17 cellular contexts compared by ENCODE assay signal in the genomic region with DNA sequence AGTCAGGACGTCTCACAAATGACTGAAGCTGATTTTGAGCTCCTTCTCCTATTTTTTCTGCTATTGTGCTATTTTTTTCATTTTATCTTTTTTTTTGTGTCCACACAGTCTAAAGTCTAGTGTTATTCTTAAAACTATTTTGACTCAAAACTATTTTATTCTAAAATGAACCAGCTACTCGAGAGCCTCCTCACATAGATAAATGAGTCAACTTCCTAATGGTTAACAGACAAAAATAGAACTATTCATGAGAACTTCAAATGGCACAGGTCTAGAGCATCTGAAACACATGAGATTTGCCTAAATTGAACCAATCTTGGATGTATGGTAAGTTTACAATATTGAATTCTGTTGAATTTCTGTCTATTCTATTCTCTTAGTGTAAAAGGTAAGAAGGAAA.
DNase-seq lines count a peak whose midpoint lies in the region; ATAC-seq and TF ChIP-seq lines count a peak whose summit lies in the region.
"Had no signal": no experiment of that assay in that cellular context is flagged by ENCODE, and none has a peak within 500 bp of the region (broad histone marks: within the 10 kb centered on the region; RNA-seq: fewer than 3 reads in every experiment).

No MANE protein-coding gene starts in this region.

- in situ Hi-C loops in IMR-90 (cut with MboI; ENCODE audit: low sequenced_read_pairs) = no loop called here

- TF ChIP-seq POLR2A in IMR-90 (IDR thresholded peaks at IDR 0.05; ENCODE audit: low read depth, low read length) (no peak), stomach (IDR thresholded peaks at IDR 0.05) (no peak), GM18505 (IDR thresholded peaks at IDR 0.05; ENCODE audit: borderline replicate concordance, extremely low read depth, insufficient read depth, insufficient read length) (no peak)

- H3K9ac ChIP-seq in IMR-90 (ENCODE audit: low read depth, low read length) = no peak overlapping the region

- no peak overlapping the region for H3K56ac ChIP-seq in IMR-90 (ENCODE audit: extremely low read depth, insufficient read depth, low read length)

- H3K4me2 ChIP-seq in IMR-90 (ENCODE audit: low read depth, low read length) (no peak overlapping the region; the same call in 1 of the 2 replicates), osteoblast (ENCODE audit: insufficient read depth, low read length) (peak overlapping the region; percentile 36)

- H3K14ac ChIP-seq in IMR-90 (replicated peaks; ENCODE audit: low read depth, low read length) = peak overlapping the region; percentile 57; the same call in 1 of the 2 replicates

- no peak overlapping the region for H3K4me3 ChIP-seq in IMR-90 (ENCODE audit: insufficient read depth, low read depth, low read length)
- H3K4me3 ChIP-seq in osteoblast (ENCODE audit: insufficient read depth, low read length) = no peak overlapping the region
- no peak overlapping the region for H3K4me3 ChIP-seq in stomach
- H3K4me3 ChIP-seq: SK-N-MC had no signal

- DNase-seq in ELR (ENCODE audit: low read depth) = peak; percentile 20
- peak; percentile 56 for DNase-seq in IMR-90
- DNase-seq in osteoblast (ENCODE audit: insufficient read length, low spot score, missing footprints) = no peak
- no peak for DNase-seq in stomach
- DNase-seq: GF-D8, H9, NCI-H1694, NCI-H2081 treated with DMSO at 0.1 percent for 48 hours, NCI-H446, NCI-H526, SHP77 treated with DMSO at 0.1 percent for 48 hours had no signal

- H3K23ac ChIP-seq in IMR-90 (ENCODE audit: low read depth, low read length) = peak overlapping the region; percentile 28; the same call in 1 of the 2 replicates

- peaks cover 5% of the 10 kb centered on the region for H3K9me1 ChIP-seq in IMR-90 (ENCODE audit: insufficient read depth, low read length)

- POLR2A ChIA-PET in IMR-90 (lab: Charles Lee; ENCODE audit: unreplicated experiment) = interaction anchor here (0.6 kb wide), 2 partner anchors 22 to 1692 kb away, joined by 3 read pairs; no protein-coding TSS in a partner anchor

- H2AK5ac ChIP-seq in IMR-90 (ENCODE audit: low read depth, low read length) = no peak overlapping the region

- TF ChIP-seq EP300 in stomach (IDR thresholded peaks at IDR 0.05) = no peak

- peak overlapping the region in 1 of 2 experiments; percentile 56; a peak in 1 of 4 replicates for H4K8ac ChIP-seq in IMR-90 (ENCODE audit: low read depth in 2 of 2, low read length in 2 of 2)

- ATAC-seq in IMR-90 (ENCODE audit: low read depth) (peak; percentile 24), SK-N-SH treated with all-trans-retinoic acid at 6 μM for 48 hours (peak; percentile 89), GM21515 (IDR thresholded peaks at IDR 0.05; ENCODE audit: unreplicated experiment) (no peak), GM18505 (IDR thresholded peaks at IDR 0.05; ENCODE audit: unreplicated experiment) (no peak)

- intact Hi-C loops in IMR-90 (cut with micrococcal nuclease) (no loop called here), stomach (cut with DNase I; ENCODE audit: low total_unique reads) (no loop called here)

- no peak overlapping the region for H4K5ac ChIP-seq in IMR-90 (ENCODE audit: low read depth, low read length)

- peak overlapping the region; percentile 1 for H2BK5ac ChIP-seq in IMR-90 (ENCODE audit: low read depth, low read length, poor library complexity, severe bottlenecking)

- no peaks in the 10 kb centered on the region for H4K20me1 ChIP-seq in IMR-90 (ENCODE audit: insufficient read depth, low read length)
- no peaks in the 10 kb centered on the region for H4K20me1 ChIP-seq in osteoblast (ENCODE audit: insufficient read depth, low read length)

- no CpG with 5 or more reads among the region's 2 CpGs for WGBS in IMR-90 (ENCODE audit: extremely low coverage in 2 of 2, insufficient read length in 1 of 2), 2 experiments
- WGBS in stomach, 5 donors = 51 to 79% (median 63%) methylated on average over 2 of the region's 2 CpGs

- no peak for TF ChIP-seq RAD21 in IMR-90 (IDR thresholded peaks at IDR 0.05; ENCODE audit: low read length)

- no peak overlapping the region for H2AK9ac ChIP-seq in IMR-90 (replicated peaks; ENCODE audit: low read depth, low read length, poor library complexity)

- H4K91ac ChIP-seq in IMR-90 (ENCODE audit: insufficient read depth, low read depth, low read length) = no peak overlapping the region

- peak overlapping the region; percentile 61 for H2BK120ac ChIP-seq in IMR-90 (ENCODE audit: low read depth, low read length)

- H3K9me3 ChIP-seq in IMR-90 (ENCODE audit: control insufficient read depth, insufficient read depth, low read length) (no peaks in the 10 kb centered on the region), osteoblast (ENCODE audit: low read depth, low read length) (no peaks in the 10 kb centered on the region), stomach (peaks cover 0 to 3% (median 0%) of the 10 kb centered on the region in 4 donors)

- CTCF ChIA-PET in IMR-90 (lab: Yijun Ruan, JAX) = interaction anchor here (0.7 kb wide), 1 partner anchor 25 kb away, joined by 5 read pairs; no protein-coding TSS in a partner anchor

- H2BK15ac ChIP-seq in IMR-90 (ENCODE audit: low read depth, low read length) = peak overlapping the region; percentile 47; the same call in 1 of the 3 replicates

- H3K27me3 ChIP-seq in IMR-90 (ENCODE audit: control insufficient read depth, insufficient read depth, low read length) = no peaks in the 10 kb centered on the region
- H3K27me3 ChIP-seq in osteoblast (ENCODE audit: insufficient read depth, low read length) = no peaks in the 10 kb centered on the region
- H3K27me3 ChIP-seq in stomach = no peaks in the 10 kb centered on the region

- dilution Hi-C loops in IMR-90 (cut with HindIII; ENCODE audit: low sequenced_read_pairs, unreplicated experiment) = no loop called here

- peak overlapping the region; percentile 75; the same call in 1 of the 2 replicates for H2BK20ac ChIP-seq in IMR-90 (ENCODE audit: low read depth, low read length)

- H3K36me3 ChIP-seq in IMR-90 (ENCODE audit: control insufficient read depth, insufficient read depth, low read length) (no peaks in the 10 kb centered on the region), osteoblast (ENCODE audit: insufficient read depth, low read length) (no peaks in the 10 kb centered on the region), stomach (no peaks in the 10 kb centered on the region)

- no peaks in the 10 kb centered on the region for H3K79me1 ChIP-seq in IMR-90 (ENCODE audit: low read depth in 1 of 2, low read length in 2 of 2)

- H3K4ac ChIP-seq in IMR-90 (ENCODE audit: low read depth, low read length) = no peak overlapping the region

- H3K79me2 ChIP-seq in osteoblast (ENCODE audit: insufficient read depth, low read length) = no peaks in the 10 kb centered on the region

- H3K4me1 ChIP-seq in IMR-90 (ENCODE audit: control insufficient read depth, insufficient read depth, low read length) = peaks cover 4% of the 10 kb centered on the region; the same call in 1 of the 2 replicates
- H3K4me1 ChIP-seq in osteoblast (ENCODE audit: insufficient read depth, low read length) = peaks cover 6% of the 10 kb centered on the region
- H3K4me1 ChIP-seq in stomach = peaks cover 0 to 7% (median 0%) of the 10 kb centered on the region in 4 donors

- no peak overlapping the region for H2AFZ ChIP-seq in IMR-90 (replicated peaks; ENCODE audit: low read length, poor library complexity)
- H2AFZ ChIP-seq in osteoblast (ENCODE audit: low read length) = no peak overlapping the region

- BruUV-seq in IMR-90 (replicated peaks; lab: Mats Ljungman, UMichigan) = no TSS peak

- peak overlapping the region; percentile 1; the same call in 1 of the 2 replicates for H3K18ac ChIP-seq in IMR-90 (ENCODE audit: low read depth, low read length)

- no peak for TF ChIP-seq CTCF in IMR-90 (conservative IDR thresholded peaks at IDR 0.05; ENCODE audit: low read depth, low read length)
- TF ChIP-seq CTCF in osteoblast (IDR thresholded peaks at IDR 0.05; ENCODE audit: extremely low read depth, low read depth, low read length) = no peak
- no peak for TF ChIP-seq CTCF in stomach (IDR thresholded peaks at IDR 0.05)

- H3K27ac ChIP-seq in IMR-90 (ENCODE audit: insufficient read depth, low read length) (no peak overlapping the region), osteoblast (ENCODE audit: low read depth, low read length) (no peak overlapping the region), stomach (no peak overlapping the region)
- H3K27ac ChIP-seq: C4-2B, RWPE1, SK-N-MC had no signal

TF ChIP-seq in IMR-90, 13 proteins besides CTCF, POLR2A, EP300 and RAD21 (continues in another document):
- TF ChIP-seq MAZ (IDR thresholded peaks at IDR 0.05; ENCODE audit: borderline replicate concordance, low read depth, low read length) (no peak), NFE2L2 (IDR thresholded peaks at IDR 0.05; ENCODE audit: low read depth, low read length) (no peak), MAFK (IDR thresholded peaks at IDR 0.05; ENCODE audit: low read depth, low read length) (no peak), CHD1 (IDR thresholded peaks at IDR 0.05; ENCODE audit: low read depth, low read length) (no peak)
- TF ChIP-seq, protein P1, sequence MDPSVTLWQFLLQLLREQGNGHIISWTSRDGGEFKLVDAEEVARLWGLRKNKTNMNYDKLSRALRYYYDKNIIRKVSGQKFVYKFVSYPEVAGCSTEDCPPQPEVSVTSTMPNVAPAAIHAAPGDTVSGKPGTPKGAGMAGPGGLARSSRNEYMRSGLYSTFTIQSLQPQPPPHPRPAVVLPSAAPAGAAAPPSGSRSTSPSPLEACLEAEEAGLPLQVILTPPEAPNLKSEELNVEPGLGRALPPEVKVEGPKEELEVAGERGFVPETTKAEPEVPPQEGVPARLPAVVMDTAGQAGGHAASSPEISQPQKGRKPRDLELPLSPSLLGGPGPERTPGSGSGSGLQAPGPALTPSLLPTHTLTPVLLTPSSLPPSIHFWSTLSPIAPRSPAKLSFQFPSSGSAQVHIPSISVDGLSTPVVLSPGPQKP (IDR thresholded peaks at IDR 0.05; ENCODE audit: borderline replicate concordance, low read depth, low read length) = no peak

TF ChIP-seq in SK-N-SH treated with all-trans-retinoic acid at 6 μM for 48 hours, 23 proteins besides CTCF, POLR2A, EP300 and RAD21 (continues in another document):
- TF ChIP-seq OSR1 (CRISPR knock-in tag; IDR thresholded peaks at IDR 0.05) = no peak

Comparison
In these comparisons a context has a peak if more than half of its experiments do, and no peak if none do; other contexts are left out.
1. DNase-seq: peak in ELR (single experiment) and IMR-90 (single experiment); none in osteoblast (single experiment) and stomach (single experiment).
2. ATAC-seq: peak in IMR-90 (single experiment) and SK-N-SH treated with all-trans-retinoic acid at 6 μM for 48 hours (single experiment); none in GM21515 (single experiment) and GM18505 (single experiment).